In genomic region chr16:15435216-15435864, GRCh38 we compare ENCODE assay signal across 8 cellular contexts. TPM values are rescaled to one million over a fixed set of nuclear protein-coding genes. Genes with fewer than 3 reads are reported as not detected.
DNase-seq lines count a peak whose midpoint lies in the region; ATAC-seq, FAIRE-seq and TF ChIP-seq lines count a peak whose summit lies in the region.

No MANE protein-coding gene starts in this region.

- H3K4me3 ChIP-seq in GM12878 (no peak overlapping the region), lower leg skin (ENCODE audit: low read depth, poor library complexity, severe bottlenecking) (peak overlapping the region; percentile 50), tibial nerve (peak overlapping the region; percentile 45 to 96 (median 77))

- no peaks in the 10 kb centered on the region for H3K36me3 ChIP-seq in GM12878 (ENCODE audit: control insufficient read depth in 2 of 2, insufficient read depth in 2 of 2, low read length in 1 of 2)
- no peaks in the 10 kb centered on the region for H3K36me3 ChIP-seq in tibial nerve

- POLR2A ChIA-PET in GM12878 (lab: Charles Lee), result no interaction called here

- H4K20me1 ChIP-seq in GM12878 (ENCODE audit: control insufficient read depth, insufficient read depth), result no peaks in the 10 kb centered on the region

- peaks cover 2% of the 10 kb centered on the region for H3K36me3 Mint-ChIP-seq in activated naive CD4-positive, alpha-beta T cell treated with anti-CD3 and anti-CD28 coated beads, Interleukin-2, amount 10 ng/mL, durations not matched to agents 7 days and 5 days

- WGBS in GM12878 (ENCODE audit: insufficient coverage, insufficient replicate concordance, low lambda C conversion rate, missing lambda C conversion rate), result 22% methylated on average over 22 of the region's 22 CpGs
- WGBS in lower leg skin, 2 donors, result 8 to 9% methylated on average over 22 of the region's 22 CpGs
- WGBS in tibial nerve, 2 donors, result 7 to 8% methylated on average over 22 of the region's 22 CpGs

- H3K9me3 ChIP-seq in GM12878 (replicated peaks; ENCODE audit: control insufficient read depth, insufficient read depth, low read length) (no peaks in the 10 kb centered on the region), tibial nerve (no peaks in the 10 kb centered on the region)

- TF ChIP-seq CTCF in GM12878 (IDR thresholded peaks at IDR 0.05 in 2 of 3, conservative IDR thresholded peaks at IDR 0.05 in 1 of 3; ENCODE audit: control insufficient read depth in 2 of 3, extremely low read depth in 1 of 3, insufficient read depth in 1 of 3, low read depth in 3 of 3, low read length in 3 of 3) (no peak), lower leg skin (IDR thresholded peaks at IDR 0.05) (no peak), tibial nerve (IDR thresholded peaks at IDR 0.05) (no peak)

- TF ChIP-seq EP300 in GM12878 (IDR thresholded peaks at IDR 0.05; ENCODE audit: borderline replicate concordance in 1 of 2, control insufficient read depth in 1 of 2, low read depth in 2 of 2, low read length in 2 of 2) (no peak), tibial nerve (IDR thresholded peaks at IDR 0.05) (no peak)

- no peak for DNase-seq in activated naive CD4-positive, alpha-beta T cell treated with anti-CD3 and anti-CD28 coated beads, Interleukin-2, amount 10 ng/mL, durations not matched to agents 7 days and 5 days
- no peak for DNase-seq in activated naive CD4-positive, alpha-beta T cell treated with Interleukin-2 at 50 U/mL for 16 hours
- DNase-seq in GM12878 (ENCODE audit: low read depth, low spot score) (no peak), lower leg skin (ENCODE audit: low spot score in 2 of 2) (no peak), tibial nerve (ENCODE audit: low spot score in 2 of 2) (no peak), left colon (no peak), NCI-H2029 treated with DMSO at 0.1 percent for 48 hours (lab: John Stamatoyannopoulos, UW) (no peak)

- intact Hi-C loops in GM12878 (cut with micrococcal nuclease; ENCODE audit: unreplicated experiment), result no loop called here
- intact Hi-C loops in lower leg skin (cut with DNase I; ENCODE audit: low total_unique reads), result no loop called here
- intact Hi-C loops in left colon (cut with DNase I, micrococcal nuclease), result no loop called here

- in situ Hi-C loops in GM12878 (cut with MboI), result no loop called here

- peak overlapping the region; percentile 75 for H3K4me3 Mint-ChIP-seq in activated naive CD4-positive, alpha-beta T cell treated with anti-CD3 and anti-CD28 coated beads, Interleukin-2, amount 10 ng/mL, durations not matched to agents 7 days and 5 days

- H3K4me2 ChIP-seq in GM12878 (ENCODE audit: control insufficient read depth, insufficient read depth), result peak overlapping the region; percentile 1; the same call in 1 of the 2 replicates

- H3K4me1 ChIP-seq in GM12878 (ENCODE audit: control insufficient read depth, insufficient read depth, low read length) (no peaks in the 10 kb centered on the region), tibial nerve (peaks cover 0 to 25% (median 5%) of the 10 kb centered on the region in 4 donors)

- no TSS peak for BruUV-seq in GM12878 (replicated peaks; lab: Mats Ljungman, UMichigan)

- H3K9ac ChIP-seq in GM12878 (ENCODE audit: control insufficient read depth, insufficient read depth, low read length), result no peak overlapping the region

- H3K27me3 ChIP-seq in GM12878 (replicated peaks in 1 of 2; ENCODE audit: control insufficient read depth in 2 of 2, insufficient read depth in 2 of 2, low read length in 1 of 2) (peaks cover 2 to 15% of the 10 kb centered on the region in 2 experiments), tibial nerve (no peaks in the 10 kb centered on the region)

- no peak for TF ChIP-seq RAD21 in GM12878 (IDR thresholded peaks at IDR 0.05; ENCODE audit: insufficient read depth, low read depth, low read length)

- no peaks in the 10 kb centered on the region for H3K79me2 ChIP-seq in GM12878 (ENCODE audit: control insufficient read depth, insufficient read depth, low read length)

- RAD21 ChIA-PET in GM12878 (lab: Charles Lee; ENCODE audit: unreplicated experiment), result no interaction called here

- no peak overlapping the region for H3K27ac Mint-ChIP-seq in activated naive CD4-positive, alpha-beta T cell treated with anti-CD3 and anti-CD28 coated beads, Interleukin-2, amount 10 ng/mL, durations not matched to agents 7 days and 5 days

- TF ChIP-seq POLR2A in GM12878 (IDR thresholded peaks at IDR 0.05; ENCODE audit: low read depth, low read length) (no peak), lower leg skin (IDR thresholded peaks at IDR 0.05) (no peak), tibial nerve (IDR thresholded peaks at IDR 0.05) (no peak)

- SMC1A ChIA-PET in GM12878 (lab: Charles Lee; ENCODE audit: uncharacterized antibody, unreplicated experiment), result no interaction called here

- FAIRE-seq in GM12878 (lab: Jason Lieb, UNC), result no peak

- peaks cover 16% of the 10 kb centered on the region for H3K4me1 Mint-ChIP-seq in activated naive CD4-positive, alpha-beta T cell treated with anti-CD3 and anti-CD28 coated beads, Interleukin-2, amount 10 ng/mL, durations not matched to agents 7 days and 5 days

- no peak overlapping the region for H2AFZ ChIP-seq in GM12878 (ENCODE audit: control insufficient read depth, low read depth, low read length)

- peaks cover 33% of the 10 kb centered on the region for H3K27me3 Mint-ChIP-seq in activated naive CD4-positive, alpha-beta T cell treated with anti-CD3 and anti-CD28 coated beads, Interleukin-2, amount 10 ng/mL, durations not matched to agents 7 days and 5 days

- ATAC-seq in GM12878 (no peak), left colon (no peak), GM19023 (IDR thresholded peaks at IDR 0.05; ENCODE audit: unreplicated experiment) (no peak)

- CTCF ChIA-PET in activated naive CD4-positive, alpha-beta T cell treated with anti-CD3 and anti-CD28 coated beads, Interleukin-2, amount 10 ng/mL, durations not matched to agents 7 days and 5 days (lab: Charles Lee), result no interaction called here
- CTCF ChIA-PET in GM12878 (lab: Yijun Ruan, JAX), result no interaction called here

- H3K27ac ChIP-seq in GM12878 (ENCODE audit: control insufficient read depth, insufficient read depth), result no peak overlapping the region
- peak overlapping the region; percentile 43 to 91 (median 78) for H3K27ac ChIP-seq in tibial nerve

- no peaks in the 10 kb centered on the region for H3K9me3 Mint-ChIP-seq in activated naive CD4-positive, alpha-beta T cell treated with anti-CD3 and anti-CD28 coated beads, Interleukin-2, amount 10 ng/mL, durations not matched to agents 7 days and 5 days

RNA-seq across cellular contexts. Expression of gene BMERB1, which starts 1.0 kb away (rescaled TPM):
- total RNA-seq in GM12878 (2013; cell fraction: nucleolus; rRNA removed), result not detected in 2 replicates
- total RNA-seq in GM12878 (2014; rRNA removed), result 0.17 and 0.38 TPM in 2 replicates
- 0.40 and 0.51 TPM in 2 replicates for total RNA-seq in GM12878 (2014; rRNA removed; fragmentation: Illumina TruSeq; extraction: Trizol)
- 0.27 and 0.44 TPM in 2 replicates for total RNA-seq in GM12878 (2021)
- 0.16 TPM for polyA plus RNA-seq in GM12878 (2011; ENCODE audit: low read depth)
- 0.30 and 0.55 TPM in 2 replicates for polyA plus RNA-seq in GM12878 (2011; rRNA removed)
- polyA plus RNA-seq in GM12878 (2011; cell fraction: cytosol; rRNA removed), result 0.69 and 0.70 TPM in 2 replicates
- 0.43 and 0.45 TPM in 2 replicates for polyA plus RNA-seq in GM12878 (2011; cell fraction: nucleus; rRNA removed)
- polyA plus RNA-seq in GM12878 (2012), result 0.58 and 0.66 TPM in 2 replicates
- polyA plus RNA-seq in GM12878 (2014; fragmentation: Illumina TruSeq; extraction: Trizol), result 0.26 and 0.30 TPM in 2 replicates
- polyA plus RNA-seq in GM12878 (2014; fragmentation: Nextera tagmentation; extraction: Ambion mirVana), result under 1 TPM; 0.05 to 0.07 TPM
- 0.37 and 0.49 TPM in 2 replicates for polyA plus RNA-seq in GM12878 (2014; rRNA removed)
- polyA plus RNA-seq in GM12878 (2016; fragmentation: Nextera tagmentation; extraction: Ambion mirVana), result under 1 TPM; 0.43 to 0.68 TPM
- 0.10 and 0.22 TPM in 2 replicates for polyA minus RNA-seq in GM12878 (2011; rRNA and poly(A)+ RNA removed)
- 0.73 and 1.1 TPM in 2 replicates for polyA minus RNA-seq in GM12878 (2011; cell fraction: cytosol; rRNA and poly(A)+ RNA removed)
- polyA minus RNA-seq in GM12878 (2011; cell fraction: nucleus; rRNA and poly(A)+ RNA removed), result 0.60 and 0.67 TPM in 2 replicates
- total RNA-seq in lower leg skin, result 10 to 100 TPM in 2 of 4 donors, 1 to 10 TPM in 2; 7.4 to 20.4 (median 10.6) TPM
- total RNA-seq in tibial nerve, result 10 to 100 TPM; 42.9 to 85.9 (median 54.8) TPM
- total RNA-seq in left colon, result 10 to 100 TPM in 1 of 2 donors, 1 to 10 TPM in 1; 5.3 to 10.3 TPM

RNA-seq across cellular contexts. Expression of gene MPV17L, which starts 39.8 kb away (rescaled TPM):
- total RNA-seq in GM12878 (2013; cell fraction: nucleolus; rRNA removed), result not detected in 2 replicates
- total RNA-seq in GM12878 (2014; rRNA removed) (0.06 and 0.16 TPM in 2 replicates), GM12878 (2014; rRNA removed; fragmentation: Illumina TruSeq; extraction: Trizol) (0.09 TPM in 1 of 2 replicates, not detected in the other), GM12878 (2021) (0.05 and 0.13 TPM in 2 replicates), lower leg skin (10 to 100 TPM in 2 of 4 donors, 1 to 10 TPM in 2; 1.9 to 15.4 (median 9.2) TPM), tibial nerve (10 to 100 TPM in 3 of 4 donors, 1 to 10 TPM in 1; 5.9 to 18.6 (median 11.8) TPM), left colon (1 to 10 TPM; 7.5 to 7.6 TPM)
- polyA plus RNA-seq in GM12878 (2011; ENCODE audit: low read depth), result 0.05 TPM
- polyA plus RNA-seq in GM12878 (2011; rRNA removed) (not detected in 2 replicates), GM12878 (2014; fragmentation: Illumina TruSeq; extraction: Trizol) (0.03 TPM in 1 of 2 replicates, not detected in the other), GM12878 (2014; fragmentation: Nextera tagmentation; extraction: Ambion mirVana) (under 1 TPM in 1 of 2 experiments, not detected in 1; 0.02 TPM), GM12878 (2014; rRNA removed) (0.05 and 0.10 TPM in 2 replicates), GM12878 (2016; fragmentation: Nextera tagmentation; extraction: Ambion mirVana) (not detected)
- polyA plus RNA-seq in GM12878 (2011; cell fraction: cytosol; rRNA removed), result not detected in 2 replicates
- polyA plus RNA-seq in GM12878 (2011; cell fraction: nucleus; rRNA removed), result not detected in 2 replicates
- polyA plus RNA-seq in GM12878 (2012), result 0.07 and 0.08 TPM in 2 replicates
- not detected in 2 replicates for polyA minus RNA-seq in GM12878 (2011; rRNA and poly(A)+ RNA removed)
- polyA minus RNA-seq in GM12878 (2011; cell fraction: cytosol; rRNA and poly(A)+ RNA removed), result not detected in 2 replicates
- not detected in 2 replicates for polyA minus RNA-seq in GM12878 (2011; cell fraction: nucleus; rRNA and poly(A)+ RNA removed)

RNA-seq across cellular contexts. Expression of gene NPIPA5, which starts 57.2 kb away (rescaled TPM):
- total RNA-seq in GM12878 (2013; cell fraction: nucleolus; rRNA removed), result 1.7 and 2.6 TPM in 2 replicates
- total RNA-seq in GM12878 (2014; rRNA removed) (1.2 and 3.0 TPM in 2 replicates), GM12878 (2014; rRNA removed; fragmentation: Illumina TruSeq; extraction: Trizol) (5.2 and 5.5 TPM in 2 replicates), GM12878 (2021) (3.7 and 3.8 TPM in 2 replicates), lower leg skin (10 to 100 TPM in 3 of 4 donors, 1 to 10 TPM in 1; 2.5 to 22.8 (median 11.4) TPM), tibial nerve (10 to 100 TPM in 2 of 4 donors, 1 to 10 TPM in 1, not detected in 1; 4.8 to 21.6 (median 11.0) TPM), left colon (1 to 10 TPM; 1.1 to 1.2 TPM)
- polyA plus RNA-seq in GM12878 (2011; ENCODE audit: low read depth), result 6.2 TPM
- polyA plus RNA-seq in GM12878 (2011; rRNA removed) (8.6 and 10.7 TPM in 2 replicates), GM12878 (2014; fragmentation: Illumina TruSeq; extraction: Trizol) (12.1 and 23.7 TPM in 2 replicates), GM12878 (2014; fragmentation: Nextera tagmentation; extraction: Ambion mirVana) (1 to 10 TPM; 2.8 to 3.4 TPM), GM12878 (2014; rRNA removed) (5.4 and 6.7 TPM in 2 replicates), GM12878 (2016; fragmentation: Nextera tagmentation; extraction: Ambion mirVana) (1 to 10 TPM; 1.8 to 2.7 TPM)
- polyA plus RNA-seq in GM12878 (2011; cell fraction: cytosol; rRNA removed), result 6.1 and 6.6 TPM in 2 replicates
- polyA plus RNA-seq in GM12878 (2011; cell fraction: nucleus; rRNA removed), result 33.3 and 34.3 TPM in 2 replicates
- 10.6 and 13.5 TPM in 2 replicates for polyA plus RNA-seq in GM12878 (2012)
- 0.52 TPM in 1 of 2 replicates, not detected in the other for polyA minus RNA-seq in GM12878 (2011; rRNA and poly(A)+ RNA removed)
- not detected in 2 replicates for polyA minus RNA-seq in GM12878 (2011; cell fraction: cytosol; rRNA and poly(A)+ RNA removed)
- polyA minus RNA-seq in GM12878 (2011; cell fraction: nucleus; rRNA and poly(A)+ RNA removed), result 1.1 and 2.6 TPM in 2 replicates

Comparison
In these comparisons a context has a peak if more than half of its experiments do, and no peak if none do; other contexts are left out.
1. RNA of gene BMERB1, which starts 1.0 kb away (total RNA-seq): 42.9 to 85.9 TPM in tibial nerve, 7.4 to 20.4 TPM in lower leg skin and 5.3 to 10.3 TPM in left colon; 0.17 to 0.51 TPM in GM12878; every median in the first group is over 4 times any median in the second.